In genomic region chr17:64148017-64148631, GRCh38 we compare ENCODE assay signal across 9 cellular contexts. TPM values are rescaled to one million over a fixed set of nuclear protein-coding genes. Genes with fewer than 3 reads are reported as not detected.
DNase-seq lines count a peak whose midpoint lies in the region; ATAC-seq and TF ChIP-seq lines count a peak whose summit lies in the region.
"Had no signal": no experiment of that assay in that cellular context is flagged by ENCODE, and none has a peak within 500 bp of the region (broad histone marks: within the 10 kb centered on the region; RNA-seq: fewer than 3 reads in every experiment).

No MANE protein-coding gene starts in this region.

- no peak for ATAC-seq in HG02588 (IDR thresholded peaks at IDR 0.05; ENCODE audit: unreplicated experiment)

- H3K4me1 Mint-ChIP-seq in osteocyte (ENCODE audit: unreplicated experiment) = peaks cover 26% of the 10 kb centered on the region

- H3K9me3 Mint-ChIP-seq in osteocyte (ENCODE audit: unreplicated experiment) = no peaks in the 10 kb centered on the region

- no peak overlapping the region for H3K9ac ChIP-seq in colonic mucosa (ENCODE audit: low read depth in 2 of 2, low read length in 2 of 2)

- intact Hi-C loops in colonic mucosa (cut with DNase I) = no loop called here

- no peaks in the 10 kb centered on the region for H3K4me1 ChIP-seq in colonic mucosa

- H3K36me3 Mint-ChIP-seq in osteocyte (ENCODE audit: unreplicated experiment) = peaks cover 37% of the 10 kb centered on the region

- no peaks in the 10 kb centered on the region for H3K36me3 ChIP-seq in colonic mucosa

- DNase-seq in NCI-H146 (lab: John Stamatoyannopoulos, UW) (peak; percentile 9), NCI-H146 treated with DMSO at 0.1 percent for 48 hours (lab: John Stamatoyannopoulos, UW; ENCODE audit: unreplicated experiment) (no peak), NCI-H2171 (lab: John Stamatoyannopoulos, UW) (peak; percentile 6), colonic mucosa (no peak), osteocyte (ENCODE audit: extremely low spot score, unreplicated experiment) (no peak), T-helper 9 cell (no peak), Ammon's horn (ENCODE audit: low spot score) (no peak)
- DNase-seq: stimulated activated CD4-positive, alpha-beta T cell treated with anti-CD3 and anti-CD28 coated beads, Interleukin-4, amount 100 ng/mL, for 4 hours had no signal

- H3K27ac ChIP-seq in colonic mucosa = peak overlapping the region; percentile 5

- H3K27me3 ChIP-seq in colonic mucosa = no peaks in the 10 kb centered on the region

- no peak overlapping the region for H3K4me3 ChIP-seq in colonic mucosa

- no peaks in the 10 kb centered on the region for H3K27me3 Mint-ChIP-seq in osteocyte (ENCODE audit: unreplicated experiment)

- H3K4me3 Mint-ChIP-seq in osteocyte (ENCODE audit: unreplicated experiment) = no peak overlapping the region

- H3K9me3 ChIP-seq in colonic mucosa = no peaks in the 10 kb centered on the region

- TF ChIP-seq CTCF in colonic mucosa (IDR thresholded peaks at IDR 0.05) (no peak), osteocyte (IDR thresholded peaks at IDR 0.05) (no peak)

- peak overlapping the region; percentile 74 for H3K27ac Mint-ChIP-seq in osteocyte (ENCODE audit: unreplicated experiment)

RNA-seq across cellular contexts. Expression of gene ERN1, which starts 18.2 kb away (rescaled TPM):
- 10 to 100 TPM; 19.2 to 19.6 TPM for total RNA-seq in colonic mucosa
- 20.8 and 21.4 TPM in 2 replicates for total RNA-seq in osteocyte

Comparison
In these comparisons a context has a peak if more than half of its experiments do, and no peak if none do; other contexts are left out.
1. DNase-seq: peak in NCI-H146 (single experiment) and NCI-H2171 (single experiment); none in NCI-H146 treated with DMSO at 0.1 percent for 48 hours (single experiment), colonic mucosa (single experiment), osteocyte (single experiment), T-helper 9 cell (single experiment) and Ammon's horn (single experiment).